Comparison of ENCODE assay signal across 16 cellular contexts in genomic region chr3:55607844-55608243, GRCh38.
A peak's percentile ranks its signal among the peaks of the same experiment; 100 is the strongest.
DNase-seq lines count a peak whose midpoint lies in the region; ATAC-seq, FAIRE-seq and TF ChIP-seq lines count a peak whose summit lies in the region.
"Had no signal": no experiment of that assay in that cellular context is flagged by ENCODE, and none has a peak within 500 bp of the region (broad histone marks: within the 10 kb centered on the region; RNA-seq: fewer than 3 reads in every experiment).

No MANE protein-coding gene starts in this region.

- CTCF ChIA-PET in MCF 10A (lab: Yijun Ruan, JAX): interaction anchor here (1.4 kb wide), 1 partner anchor 48 kb away, joined by 7 read pairs; no protein-coding TSS in a partner anchor

- H3K4me2 ChIP-seq in osteoblast (ENCODE audit: insufficient read depth, low read length): no peak overlapping the region
- H3K4me2 ChIP-seq: KMS-11 had no signal

- no peak overlapping the region for H3K27ac ChIP-seq in osteoblast (ENCODE audit: low read depth, low read length)
- H3K27ac ChIP-seq: ascending aorta, KMS-11 had no signal

- peaks cover 7% of the 10 kb centered on the region for H3K4me1 Mint-ChIP-seq in MCF 10A (ENCODE audit: insufficient read depth, unreplicated experiment)

- TF ChIP-seq CTCF in GM12864 (IDR thresholded peaks at IDR 0.05; ENCODE audit: low read depth, low read length, missing control alignments) (no peak), osteoblast (IDR thresholded peaks at IDR 0.05; ENCODE audit: extremely low read depth, low read depth, low read length) (no peak), MCF 10A (IDR thresholded peaks at IDR 0.05; ENCODE audit: unreplicated experiment) (no peak)

- POLR2A ChIA-PET in MCF 10A (lab: Yijun Ruan, JAX): no interaction called here

- no peaks in the 10 kb centered on the region for H3K27me3 Mint-ChIP-seq in MCF 10A (ENCODE audit: insufficient read depth, unreplicated experiment)

- DNase-seq in GM12864 (ENCODE audit: low read depth): peak; percentile 80
- DNase-seq in GM19239 (ENCODE audit: insufficient read length, low spot score): no peak
- DNase-seq in osteoblast (ENCODE audit: insufficient read length, low spot score, missing footprints): no peak
- DNase-seq in medulla oblongata (ENCODE audit: extremely low spot score): no peak
- DNase-seq in MCF 10A (ENCODE audit: unreplicated experiment): no peak
- DNase-seq in T-helper 2 cell: no peak
- DNase-seq: DMS53, NCI-H446 treated with DMSO at 0.1 percent for 48 hours had no signal

- no peaks in the 10 kb centered on the region for H3K9me3 Mint-ChIP-seq in MCF 10A (ENCODE audit: unreplicated experiment)
- H3K9me3 Mint-ChIP-seq: nephron; T-helper 1 cell treated with Interleukin-12 subunit alpha and Interleukin-12 subunit beta and Interleukin-4 antibody, amounts not matched to agents 30 μg/mL and 1 μg/mL, for 36 hours had no signal

- peaks cover 6% of the 10 kb centered on the region for H3K4me1 ChIP-seq in osteoblast (ENCODE audit: insufficient read depth, low read length)
- H3K4me1 ChIP-seq: ascending aorta had no signal

- no peaks in the 10 kb centered on the region for H4K20me1 ChIP-seq in osteoblast (ENCODE audit: insufficient read depth, low read length)

- no peak overlapping the region for H3K27ac Mint-ChIP-seq in MCF 10A (ENCODE audit: low read depth, unreplicated experiment)
- H3K27ac Mint-ChIP-seq: nephron; T-helper 1 cell treated with Interleukin-12 subunit alpha and Interleukin-12 subunit beta and Interleukin-4 antibody, amounts not matched to agents 30 μg/mL and 1 μg/mL, for 36 hours had no signal

- no peaks in the 10 kb centered on the region for H3K36me3 Mint-ChIP-seq in MCF 10A (ENCODE audit: insufficient read depth, unreplicated experiment)

- intact Hi-C loops in MCF 10A (cut with micrococcal nuclease): no loop called here

- H3K36me3 ChIP-seq in osteoblast (ENCODE audit: insufficient read depth, low read length): no peaks in the 10 kb centered on the region
- H3K36me3 ChIP-seq: ascending aorta had no signal

- BruUV-seq in MCF 10A (replicated peaks; lab: Mats Ljungman, UMichigan): no TSS peak

- no peaks in the 10 kb centered on the region for H3K27me3 ChIP-seq in osteoblast (ENCODE audit: insufficient read depth, low read length)
- H3K27me3 ChIP-seq: ascending aorta had no signal

- ATAC-seq in HG02759 (IDR thresholded peaks at IDR 0.05; ENCODE audit: unreplicated experiment) (peak; percentile 87), HG03558 (IDR thresholded peaks at IDR 0.05; ENCODE audit: extremely low read depth, unreplicated experiment) (peak; percentile 86)

- peak; percentile 66 for FAIRE-seq in GM19239 (lab: Jason Lieb, UNC)
- FAIRE-seq: endothelial cell of umbilical vein, H54 had no signal

- H3K79me2 ChIP-seq in osteoblast (ENCODE audit: insufficient read depth, low read length): no peaks in the 10 kb centered on the region

- H3K4me3 Mint-ChIP-seq in MCF 10A (ENCODE audit: unreplicated experiment): no peak overlapping the region
- H3K4me3 Mint-ChIP-seq: nephron; T-helper 1 cell treated with Interleukin-12 subunit alpha and Interleukin-12 subunit beta and Interleukin-4 antibody, amounts not matched to agents 30 μg/mL and 1 μg/mL, for 36 hours had no signal

- no peaks in the 10 kb centered on the region for H3K9me3 ChIP-seq in osteoblast (ENCODE audit: low read depth, low read length)
- H3K9me3 ChIP-seq: ascending aorta had no signal

- H3K4me3 ChIP-seq in GM12864 (ENCODE audit: low read depth, low read length) (no peak overlapping the region; the same call in 1 of the 2 replicates), osteoblast (ENCODE audit: insufficient read depth, low read length) (no peak overlapping the region)
- H3K4me3 ChIP-seq: ascending aorta had no signal

- H2AFZ ChIP-seq in osteoblast (ENCODE audit: low read length): no peak overlapping the region
